In genomic region chr12:74429535-74429934, GRCh38 we compare ENCODE assay signal across 8 cellular contexts.
"Had no signal": no experiment of that assay in that cellular context is flagged by ENCODE, and none has a peak within 500 bp of the region (broad histone marks: within the 10 kb centered on the region; RNA-seq: fewer than 3 reads in every experiment).

No MANE protein-coding gene starts in this region.

- H3K36me3 ChIP-seq: HAP-1 had no signal

- H3K9ac ChIP-seq: GM23248 had no signal

- H3K4me3 ChIP-seq: GM23248, GM23338, HAP-1 had no signal

- H3K9me3 ChIP-seq: HAP-1 had no signal

- H3K27ac ChIP-seq: GM23248 had no signal

- DNase-seq: GM23248, GOT3, H7, H9, HCEC 1CT, HFFc6 had no signal

- H3K4me2 ChIP-seq: GM23338 had no signal

- H2AFZ ChIP-seq: GM23248, GM23338 had no signal
